Comparison of ENCODE assay signal across 13 cellular contexts in the genomic region with DNA sequence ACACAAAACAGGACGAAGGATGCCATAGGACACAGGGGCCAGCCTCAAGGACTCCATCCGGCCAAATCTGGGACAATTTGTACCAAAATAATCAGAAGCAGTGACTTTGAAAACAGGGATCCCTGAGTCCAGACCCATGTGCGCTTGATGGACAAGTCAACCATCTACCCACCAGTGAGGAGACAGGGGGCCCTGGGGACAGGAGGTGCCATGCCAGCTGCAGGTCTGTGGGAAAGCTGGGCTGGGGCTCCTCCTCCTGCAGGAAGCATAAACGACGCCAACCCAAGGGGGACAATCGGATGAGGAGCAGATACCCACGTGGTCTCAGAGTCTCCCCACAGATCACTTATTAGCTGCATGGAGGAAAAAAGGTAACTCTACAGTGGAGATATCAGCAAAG. TPM values are rescaled to one million over a fixed set of nuclear protein-coding genes. Genes with fewer than 3 reads are reported as not detected.
DNase-seq lines count a peak whose midpoint lies in the region; ATAC-seq and TF ChIP-seq lines count a peak whose summit lies in the region.
"Had no signal": no experiment of that assay in that cellular context is flagged by ENCODE, and none has a peak within 500 bp of the region (broad histone marks: within the 10 kb centered on the region; RNA-seq: fewer than 3 reads in every experiment).

No MANE protein-coding gene starts in this region.

- H3K56ac ChIP-seq in H9 (ENCODE audit: insufficient read length, low read depth, low read length): no peak overlapping the region

- no peak overlapping the region; the same call in 1 of the 2 replicates for H3K14ac ChIP-seq in H9 (ENCODE audit: insufficient read depth, low read length)

- H3K9ac ChIP-seq in H9 (ENCODE audit: extremely low read depth, insufficient read length, low read length): no peak overlapping the region
- H3K9ac ChIP-seq: BLaER1 treated with 17β-estradiol and CSF1 and Interleukin-3, amounts not matched to agents 10 nM and 100 nM had no signal

- no peaks in the 10 kb centered on the region for H3K27me3 ChIP-seq in H9 (ENCODE audit: insufficient read depth, low read length)
- H3K27me3 ChIP-seq: BLaER1 treated with 17β-estradiol and CSF1 and Interleukin-3, amounts not matched to agents 10 nM and 100 nM had no signal

- H3K9me3 Mint-ChIP-seq in activated CD4-positive, alpha-beta memory T cell treated with anti-CD3 and anti-CD28 coated beads, Interleukin-2, amount 10 ng/mL, durations not matched to agents 7 days and 5 days: no peaks in the 10 kb centered on the region
- H3K9me3 Mint-ChIP-seq in activated CD4-positive, alpha-beta memory T cell treated with anti-CD3 and anti-CD28 coated beads for 36 hours: no peaks in the 10 kb centered on the region
- H3K9me3 Mint-ChIP-seq in H9 (peaks cover 0 to 9% of the 10 kb centered on the region in 2 experiments; a peak in 1 of 5 replicates), osteocyte (ENCODE audit: unreplicated experiment) (no peaks in the 10 kb centered on the region)
- no peaks in the 10 kb centered on the region for H3K9me3 Mint-ChIP-seq in naive thymus-derived CD8-positive, alpha-beta T cell
- H3K9me3 Mint-ChIP-seq: CD4-positive, CD25-positive, alpha-beta regulatory T cell had no signal

- POLR2A ChIA-PET in activated CD4-positive, alpha-beta memory T cell treated with anti-CD3 and anti-CD28 coated beads, Interleukin-2, amount 10 ng/mL, durations not matched to agents 7 days and 5 days (lab: Charles Lee): no interaction called here
- POLR2A ChIA-PET in activated CD4-positive, alpha-beta memory T cell treated with anti-CD3 and anti-CD28 coated beads for 36 hours (lab: Charles Lee): no interaction called here
- POLR2A ChIA-PET in naive thymus-derived CD8-positive, alpha-beta T cell (lab: Charles Lee): no interaction called here

- H3K9me3 ChIP-seq in H9 (ENCODE audit: control insufficient read depth, low read depth, low read length): no peaks in the 10 kb centered on the region

- peaks cover 8% of the 10 kb centered on the region for H3K4me1 Mint-ChIP-seq in activated CD4-positive, alpha-beta memory T cell treated with anti-CD3 and anti-CD28 coated beads, Interleukin-2, amount 10 ng/mL, durations not matched to agents 7 days and 5 days
- no peaks in the 10 kb centered on the region for H3K4me1 Mint-ChIP-seq in activated CD4-positive, alpha-beta memory T cell treated with anti-CD3 and anti-CD28 coated beads for 36 hours (ENCODE audit: low read depth)
- H3K4me1 Mint-ChIP-seq in H9 (peaks cover 3 to 5% of the 10 kb centered on the region in 2 experiments; a peak in 2 of 4 replicates), osteocyte (ENCODE audit: unreplicated experiment) (peaks cover 28% of the 10 kb centered on the region)
- H3K4me1 Mint-ChIP-seq in naive thymus-derived CD8-positive, alpha-beta T cell: peaks cover 0 to 3% (median under 1%) of the 10 kb centered on the region in 4 donors
- H3K4me1 Mint-ChIP-seq: CD4-positive, CD25-positive, alpha-beta regulatory T cell had no signal

- no peaks in the 10 kb centered on the region for H3K4me1 ChIP-seq in H9 (ENCODE audit: insufficient read depth, low read length)
- H3K4me1 ChIP-seq: BLaER1 treated with 17β-estradiol and CSF1 and Interleukin-3, amounts not matched to agents 10 nM and 100 nM had no signal

- H4K91ac ChIP-seq in H9 (ENCODE audit: insufficient read length, low read depth, low read length): no peak overlapping the region

- H2BK120ac ChIP-seq in H9 (ENCODE audit: low read depth, low read length, poor library complexity, severe bottlenecking): no peak overlapping the region

- intact Hi-C loops in activated CD4-positive, alpha-beta memory T cell treated with anti-CD3 and anti-CD28 coated beads for 36 hours (cut with micrococcal nuclease): no loop called here

- WGBS in H9 (ENCODE audit: extremely low coverage, insufficient read length, low lambda C conversion rate): no CpG with 5 or more reads among the region's 7 CpGs

- H3T11ph ChIP-seq in H9 (ENCODE audit: low read length): no peak overlapping the region

- peak; percentile 13 for DNase-seq in activated CD4-positive, alpha-beta memory T cell treated with anti-CD3 and anti-CD28 coated beads, Interleukin-2, amount 10 ng/mL, durations not matched to agents 7 days and 5 days
- no peak for DNase-seq in activated CD4-positive, alpha-beta memory T cell treated with anti-CD3 and anti-CD28 coated beads for 36 hours
- DNase-seq in H9 (peak; percentile 12), osteocyte (ENCODE audit: extremely low spot score, unreplicated experiment) (peak; percentile 73), ureter (ENCODE audit: low spot score) (peak; percentile 32)
- DNase-seq in naive thymus-derived CD8-positive, alpha-beta T cell: no peak
- DNase-seq: ACHN; Calu3; CD4-positive, CD25-positive, alpha-beta regulatory T cell; DMS 273 treated with DMSO at 0.1 percent for 48 hours had no signal

- no peaks in the 10 kb centered on the region for H3K23me2 ChIP-seq in H9 (ENCODE audit: insufficient read length, low read depth, low read length, poor library complexity, severe bottlenecking)

- H3K27ac ChIP-seq in H9 (ENCODE audit: insufficient read length, low read depth, low read length): no peak overlapping the region
- H3K27ac ChIP-seq: BLaER1 treated with 17β-estradiol and CSF1 and Interleukin-3, amounts not matched to agents 10 nM and 100 nM had no signal

- no peak overlapping the region for H3K4me2 ChIP-seq in H9 (ENCODE audit: insufficient read depth, insufficient read length, low read length)
- H3K4me2 ChIP-seq: BLaER1 treated with 17β-estradiol and CSF1 and Interleukin-3, amounts not matched to agents 10 nM and 100 nM had no signal

- no peak overlapping the region for H4K8ac ChIP-seq in H9 (replicated peaks; ENCODE audit: insufficient read length, low read depth, low read length)

- no peaks in the 10 kb centered on the region for H3K79me2 ChIP-seq in H9 (ENCODE audit: insufficient read depth, low read length)

- no peak overlapping the region for H2BK5ac ChIP-seq in H9 (ENCODE audit: insufficient read length, low read length)

- no peak for ATAC-seq in HG03378 (IDR thresholded peaks at IDR 0.05; ENCODE audit: unreplicated experiment)
- ATAC-seq in naive thymus-derived CD8-positive, alpha-beta T cell: no peak
- ATAC-seq: HCT116 had no signal

- H3K27ac Mint-ChIP-seq in activated CD4-positive, alpha-beta memory T cell treated with anti-CD3 and anti-CD28 coated beads, Interleukin-2, amount 10 ng/mL, durations not matched to agents 7 days and 5 days: no peak overlapping the region
- no peak overlapping the region for H3K27ac Mint-ChIP-seq in activated CD4-positive, alpha-beta memory T cell treated with anti-CD3 and anti-CD28 coated beads for 36 hours
- H3K27ac Mint-ChIP-seq in H9: no peak overlapping the region
- no peak overlapping the region for H3K27ac Mint-ChIP-seq in osteocyte (ENCODE audit: unreplicated experiment)
- no peak overlapping the region for H3K27ac Mint-ChIP-seq in naive thymus-derived CD8-positive, alpha-beta T cell

- H2BK12ac ChIP-seq in H9 (ENCODE audit: insufficient read length, low read depth, low read length): no peak overlapping the region

- H2BK20ac ChIP-seq in H9 (ENCODE audit: low read depth, low read length, poor library complexity, severe bottlenecking): no peak overlapping the region

- no peaks in the 10 kb centered on the region for H3K27me3 Mint-ChIP-seq in activated CD4-positive, alpha-beta memory T cell treated with anti-CD3 and anti-CD28 coated beads, Interleukin-2, amount 10 ng/mL, durations not matched to agents 7 days and 5 days
- no peaks in the 10 kb centered on the region for H3K27me3 Mint-ChIP-seq in activated CD4-positive, alpha-beta memory T cell treated with anti-CD3 and anti-CD28 coated beads for 36 hours
- H3K27me3 Mint-ChIP-seq in H9 (ENCODE audit: low read depth) (no peaks in the 10 kb centered on the region), osteocyte (ENCODE audit: unreplicated experiment) (no peaks in the 10 kb centered on the region)
- no peaks in the 10 kb centered on the region for H3K27me3 Mint-ChIP-seq in naive thymus-derived CD8-positive, alpha-beta T cell
- H3K27me3 Mint-ChIP-seq: CD4-positive, CD25-positive, alpha-beta regulatory T cell had no signal

- no peak overlapping the region for H3K18ac ChIP-seq in H9 (ENCODE audit: insufficient read length, low read depth, low read length)

- peaks cover 13% of the 10 kb centered on the region for H3K36me3 Mint-ChIP-seq in activated CD4-positive, alpha-beta memory T cell treated with anti-CD3 and anti-CD28 coated beads, Interleukin-2, amount 10 ng/mL, durations not matched to agents 7 days and 5 days (ENCODE audit: low read depth)
- H3K36me3 Mint-ChIP-seq in activated CD4-positive, alpha-beta memory T cell treated with anti-CD3 and anti-CD28 coated beads for 36 hours: peaks cover 11% of the 10 kb centered on the region
- H3K36me3 Mint-ChIP-seq in H9 (ENCODE audit: insufficient read depth in 1 of 3, low read depth in 3 of 3) (peaks cover 15 to 32% (median 31%) of the 10 kb centered on the region in 3 experiments; a peak in 5 of 7 replicates), osteocyte (ENCODE audit: unreplicated experiment) (peaks cover 19% of the 10 kb centered on the region)
- H3K36me3 Mint-ChIP-seq in naive thymus-derived CD8-positive, alpha-beta T cell: peaks cover 0 to 21% (median 0%) of the 10 kb centered on the region in 3 donors

- H2AK5ac ChIP-seq in H9 (ENCODE audit: insufficient read length, low read length): no peak overlapping the region

- no peaks in the 10 kb centered on the region for H3K79me1 ChIP-seq in H9 (ENCODE audit: insufficient read depth, low read depth, low read length, poor library complexity, severe bottlenecking)

- no peak overlapping the region for H2BK15ac ChIP-seq in H9 (ENCODE audit: low read depth, low read length)

- TF ChIP-seq CTCF in H9 (conservative IDR thresholded peaks at IDR 0.05) (no peak), osteocyte (IDR thresholded peaks at IDR 0.05) (no peak)

- no peak overlapping the region for H4K5ac ChIP-seq in H9 (ENCODE audit: insufficient read length, low read depth, low read length)

- no peaks in the 10 kb centered on the region for H4K20me1 ChIP-seq in H9 (ENCODE audit: control insufficient read depth, insufficient read depth, insufficient read length)

- H3K4ac ChIP-seq in H9 (ENCODE audit: low read depth, low read length): no peak overlapping the region

- CTCF ChIA-PET in activated CD4-positive, alpha-beta memory T cell treated with anti-CD3 and anti-CD28 coated beads, Interleukin-2, amount 10 ng/mL, durations not matched to agents 7 days and 5 days (lab: Charles Lee): no interaction called here
- CTCF ChIA-PET in activated CD4-positive, alpha-beta memory T cell treated with anti-CD3 and anti-CD28 coated beads for 36 hours (lab: Charles Lee): no interaction called here

- no peak overlapping the region for H3K4me3 Mint-ChIP-seq in activated CD4-positive, alpha-beta memory T cell treated with anti-CD3 and anti-CD28 coated beads, Interleukin-2, amount 10 ng/mL, durations not matched to agents 7 days and 5 days
- H3K4me3 Mint-ChIP-seq in activated CD4-positive, alpha-beta memory T cell treated with anti-CD3 and anti-CD28 coated beads for 36 hours: no peak overlapping the region
- no peak overlapping the region for H3K4me3 Mint-ChIP-seq in H9
- no peak overlapping the region for H3K4me3 Mint-ChIP-seq in osteocyte (ENCODE audit: unreplicated experiment)
- H3K4me3 Mint-ChIP-seq in naive thymus-derived CD8-positive, alpha-beta T cell: no peak overlapping the region
- H3K4me3 Mint-ChIP-seq: CD4-positive, CD25-positive, alpha-beta regulatory T cell had no signal

- H3K23ac ChIP-seq in H9 (ENCODE audit: insufficient read length, low read depth, low read length): no peak overlapping the region

- no peak overlapping the region for H2AFZ ChIP-seq in H9 (ENCODE audit: low read length)

RNA-seq across cellular contexts. Expression of a gene that starts 50.6 kb away (rescaled TPM):
- total RNA-seq in activated CD4-positive, alpha-beta memory T cell treated with anti-CD3 and anti-CD28 coated beads, Interleukin-2, amount 10 ng/mL, durations not matched to agents 7 days and 5 days: 10 to 100 TPM; 18.1 to 19.1 TPM
- 10 to 100 TPM; 14.0 to 14.6 TPM for total RNA-seq in activated CD4-positive, alpha-beta memory T cell treated with anti-CD3 and anti-CD28 coated beads for 36 hours
- total RNA-seq in H9 (2021): 14.3 and 17.6 TPM in 2 replicates
- total RNA-seq in osteocyte: 11.1 and 12.8 TPM in 2 replicates
- total RNA-seq in ureter: 15.3 TPM
- 1 to 10 TPM; 6.2 to 6.3 TPM for total RNA-seq in naive thymus-derived CD8-positive, alpha-beta T cell
- under 1 TPM; 0.14 to 0.97 (median 0.22) TPM for polyA plus RNA-seq in naive thymus-derived CD8-positive, alpha-beta T cell

Comparison
In these comparisons a context has a peak if more than half of its experiments do, and no peak if none do; other contexts are left out.
1. DNase-seq: peak in activated CD4-positive, alpha-beta memory T cell treated with anti-CD3 and anti-CD28 coated beads, Interleukin-2, amount 10 ng/mL, durations not matched to agents 7 days and 5 days (single experiment), H9 (single experiment), osteocyte (single experiment) and ureter (single experiment); none in activated CD4-positive, alpha-beta memory T cell treated with anti-CD3 and anti-CD28 coated beads for 36 hours (single experiment) and naive thymus-derived CD8-positive, alpha-beta T cell (0 of 10).